ENCODE assay signal across 16 cellular contexts in genomic region chr1:226628624-226629155, GRCh38.
A peak's percentile ranks its signal among the peaks of the same experiment; 100 is the strongest.
DNase-seq lines count a peak whose midpoint lies in the region; ATAC-seq and TF ChIP-seq lines count a peak whose summit lies in the region.
"Had no signal": no experiment of that assay in that cellular context is flagged by ENCODE, and none has a peak within 500 bp of the region (broad histone marks: within the 10 kb centered on the region; RNA-seq: fewer than 3 reads in every experiment).

No MANE protein-coding gene starts in this region.

- H3K9me3 Mint-ChIP-seq in activated CD8-positive, alpha-beta memory T cell treated with anti-CD3 and anti-CD28 coated beads, Interleukin-2, amount 10 ng/mL, durations not matched to agents 7 days and 5 days (ENCODE audit: low read depth), result no peaks in the 10 kb centered on the region
- H3K9me3 Mint-ChIP-seq in chondrocyte (ENCODE audit: low read depth), result no peaks in the 10 kb centered on the region
- peaks cover 7% of the 10 kb centered on the region for H3K9me3 Mint-ChIP-seq in stimulated activated memory B cell treated with anti-CD40 and anti-IgM and Interleukin-4, amounts not matched to agents 10 μg/mL and 1 μg/mL and 100 μg/mL, for 72 hours

- no peak overlapping the region for H3K27ac Mint-ChIP-seq in activated CD8-positive, alpha-beta memory T cell treated with anti-CD3 and anti-CD28 coated beads, Interleukin-2, amount 10 ng/mL, durations not matched to agents 7 days and 5 days
- H3K27ac Mint-ChIP-seq in chondrocyte (ENCODE audit: unreplicated experiment), result no peak overlapping the region
- H3K27ac Mint-ChIP-seq in stimulated activated memory B cell treated with anti-CD40 and anti-IgM and Interleukin-4, amounts not matched to agents 10 μg/mL and 1 μg/mL and 100 μg/mL, for 72 hours, result peak overlapping the region; percentile 92

- no peak for TF ChIP-seq CTCF in chondrocyte (IDR thresholded peaks at IDR 0.05)

- peaks cover 25% of the 10 kb centered on the region for H3K4me1 Mint-ChIP-seq in activated CD8-positive, alpha-beta memory T cell treated with anti-CD3 and anti-CD28 coated beads, Interleukin-2, amount 10 ng/mL, durations not matched to agents 7 days and 5 days
- peaks cover 9% of the 10 kb centered on the region for H3K4me1 Mint-ChIP-seq in chondrocyte (ENCODE audit: low read depth)
- peaks cover 67% of the 10 kb centered on the region for H3K4me1 Mint-ChIP-seq in stimulated activated memory B cell treated with anti-CD40 and anti-IgM and Interleukin-4, amounts not matched to agents 10 μg/mL and 1 μg/mL and 100 μg/mL, for 72 hours

- peaks cover 2% of the 10 kb centered on the region for H3K36me3 Mint-ChIP-seq in activated CD8-positive, alpha-beta memory T cell treated with anti-CD3 and anti-CD28 coated beads, Interleukin-2, amount 10 ng/mL, durations not matched to agents 7 days and 5 days
- no peaks in the 10 kb centered on the region for H3K36me3 Mint-ChIP-seq in chondrocyte (ENCODE audit: low read depth)
- H3K36me3 Mint-ChIP-seq in stimulated activated memory B cell treated with anti-CD40 and anti-IgM and Interleukin-4, amounts not matched to agents 10 μg/mL and 1 μg/mL and 100 μg/mL, for 72 hours, result peaks cover 57% of the 10 kb centered on the region

- no peak overlapping the region for H3K4me3 Mint-ChIP-seq in activated CD8-positive, alpha-beta memory T cell treated with anti-CD3 and anti-CD28 coated beads, Interleukin-2, amount 10 ng/mL, durations not matched to agents 7 days and 5 days
- no peak overlapping the region for H3K4me3 Mint-ChIP-seq in chondrocyte (ENCODE audit: unreplicated experiment)
- no peak overlapping the region for H3K4me3 Mint-ChIP-seq in stimulated activated memory B cell treated with anti-CD40 and anti-IgM and Interleukin-4, amounts not matched to agents 10 μg/mL and 1 μg/mL and 100 μg/mL, for 72 hours

- H3K27me3 Mint-ChIP-seq in activated CD8-positive, alpha-beta memory T cell treated with anti-CD3 and anti-CD28 coated beads, Interleukin-2, amount 10 ng/mL, durations not matched to agents 7 days and 5 days, result no peaks in the 10 kb centered on the region
- H3K27me3 Mint-ChIP-seq in chondrocyte (ENCODE audit: low read depth), result no peaks in the 10 kb centered on the region
- no peaks in the 10 kb centered on the region for H3K27me3 Mint-ChIP-seq in stimulated activated memory B cell treated with anti-CD40 and anti-IgM and Interleukin-4, amounts not matched to agents 10 μg/mL and 1 μg/mL and 100 μg/mL, for 72 hours

- CTCF ChIA-PET in activated CD8-positive, alpha-beta memory T cell treated with anti-CD3 and anti-CD28 coated beads, Interleukin-2, amount 10 ng/mL, durations not matched to agents 7 days and 5 days (lab: Charles Lee), result interaction anchor here (1.1 to 1.2 kb wide), 2 partner anchors 20 to 25 kb away, joined by 3 to 5 read pairs; no protein-coding TSS in a partner anchor

- ATAC-seq in activated CD8-positive, alpha-beta memory T cell treated with anti-CD3 and anti-CD28 coated beads, Interleukin-2, amount 10 ng/mL, durations not matched to agents 7 days and 5 days, result no peak
- no peak for ATAC-seq in stimulated activated memory B cell treated with anti-CD40 and anti-IgM and Interleukin-4, amounts not matched to agents 10 μg/mL and 1 μg/mL and 100 μg/mL, for 72 hours
- no peak for ATAC-seq in HG03342 (IDR thresholded peaks at IDR 0.05; ENCODE audit: unreplicated experiment)
- no peak for ATAC-seq in SK-N-SH treated with all-trans-retinoic acid at 6 μM for 48 hours
- ATAC-seq: heart left ventricle had no signal

- DNase-seq in activated CD8-positive, alpha-beta memory T cell treated with anti-CD3 and anti-CD28 coated beads, Interleukin-2, amount 50 U/mL, for 48 hours, result peak; percentile 49
- no peak for DNase-seq in activated CD8-positive, alpha-beta memory T cell treated with anti-CD3 and anti-CD28 coated beads, Interleukin-2, amount 10 ng/mL, durations not matched to agents 7 days and 5 days
- DNase-seq in NCI-H146 (lab: John Stamatoyannopoulos, UW) (peak; percentile 46), chondrocyte (ENCODE audit: low spot score) (peak; percentile 50), NCI-H2196 (lab: John Stamatoyannopoulos, UW; ENCODE audit: unreplicated experiment) (no peak)
- DNase-seq: activated CD4-positive, alpha-beta T cell treated with anti-CD3 and anti-CD28 coated beads for 48 hours; activated naive CD4-positive, alpha-beta T cell; DND-41; occipital lobe; stimulated activated CD4-positive, alpha-beta T cell treated with anti-CD3 and anti-CD28 coated beads, Interleukin-12 subunit alpha, Interleukin-12 subunit beta, amount 100 ng/mL, for 4 hours; T-helper 1 cell; upper lobe of left lung had no signal

TF ChIP-seq in SK-N-SH treated with all-trans-retinoic acid at 6 μM for 48 hours, 23 proteins besides CTCF, POLR2A, EP300 and RAD21:
- no peak for TF ChIP-seq ZNF70 (CRISPR knock-in tag; IDR thresholded peaks at IDR 0.05)
- TF ChIP-seq ARNTL (CRISPR knock-in tag; IDR thresholded peaks at IDR 0.05; ENCODE audit: borderline replicate concordance, low read depth), result no peak
- no peak for TF ChIP-seq ZC3H10 (CRISPR knock-in tag; IDR thresholded peaks at IDR 0.05)

Comparison
In these comparisons a context has a peak if more than half of its experiments do, and no peak if none do; other contexts are left out.
1. DNase-seq: peak in activated CD8-positive, alpha-beta memory T cell treated with anti-CD3 and anti-CD28 coated beads, Interleukin-2, amount 50 U/mL, for 48 hours (single experiment), NCI-H146 (single experiment) and chondrocyte (single experiment); none in activated CD8-positive, alpha-beta memory T cell treated with anti-CD3 and anti-CD28 coated beads, Interleukin-2, amount 10 ng/mL, durations not matched to agents 7 days and 5 days (single experiment) and NCI-H2196 (single experiment).